In the genomic region with DNA sequence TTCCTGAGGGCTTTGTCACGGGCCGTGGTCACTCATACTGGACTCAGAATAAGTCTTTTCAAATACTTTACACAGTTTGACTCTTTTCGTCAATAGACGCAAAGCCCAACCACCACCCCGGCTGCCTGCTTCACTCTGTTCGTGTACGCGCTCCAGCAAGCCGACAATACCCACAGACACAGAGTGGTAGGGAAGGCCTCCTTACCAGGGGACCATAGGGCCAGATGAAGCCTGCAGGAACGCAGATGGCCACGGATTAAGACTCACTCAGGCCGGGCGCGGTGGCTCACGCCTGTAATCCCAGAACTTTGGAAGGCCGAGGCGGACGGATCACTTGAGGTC, we compare ENCODE assay signal across 8 cellular contexts. TPM values are rescaled to one million over a fixed set of nuclear protein-coding genes. Genes with fewer than 3 reads are reported as not detected.
A peak's percentile ranks its signal among the peaks of the same experiment; 100 is the strongest.
DNase-seq lines count a peak whose midpoint lies in the region; ATAC-seq lines count a peak whose summit lies in the region.

No MANE protein-coding gene starts in this region.

- 2% methylated on average over 18 of the region's 18 CpGs for WGBS in HUES64

- H3K4me1 ChIP-seq in HUES64 (ENCODE audit: insufficient read depth, low read length), result 0 out of 2 replicates have a peak, but pooled peaks cover 4% of the 10 kb centered on the region

- peaks cover 31% of the 10 kb centered on the region for H3K4me1 Mint-ChIP-seq in activated naive CD4-positive, alpha-beta T cell treated with anti-CD3 and anti-CD28 coated beads for 36 hours (ENCODE audit: low read depth)

- H3K9ac ChIP-seq in HUES64 (ENCODE audit: low read depth, low read length), result peak overlapping the region; percentile 70

- H3K9me3 Mint-ChIP-seq in activated naive CD4-positive, alpha-beta T cell treated with anti-CD3 and anti-CD28 coated beads for 36 hours, result no peaks in the 10 kb centered on the region

- H3K27me3 Mint-ChIP-seq in activated naive CD4-positive, alpha-beta T cell treated with anti-CD3 and anti-CD28 coated beads for 36 hours (ENCODE audit: low read depth), result no peaks in the 10 kb centered on the region

- peak overlapping the region; percentile 100 for H3K4me3 Mint-ChIP-seq in activated naive CD4-positive, alpha-beta T cell treated with anti-CD3 and anti-CD28 coated beads for 36 hours

- DNase-seq in NCI-H748 (lab: John Stamatoyannopoulos, UW; ENCODE audit: unreplicated experiment) (peak; percentile 1), NCI-H748 treated with DMSO at 0.1 percent for 48 hours (lab: John Stamatoyannopoulos, UW) (no peak), left cardiac atrium (no peak), sciatic nerve (ENCODE audit: low spot score) (no peak), DMS153 (lab: John Stamatoyannopoulos, UW) (no peak), globus pallidus (ENCODE audit: low spot score) (no peak)
- DNase-seq in activated naive CD4-positive, alpha-beta T cell treated with anti-CD3 and anti-CD28 coated beads for 36 hours, result peak; percentile 19

- H3K27ac Mint-ChIP-seq in activated naive CD4-positive, alpha-beta T cell treated with anti-CD3 and anti-CD28 coated beads for 36 hours, result peak overlapping the region; percentile 99

- ATAC-seq in left cardiac atrium, result peak; percentile 23 to 27
- peak; percentile 22 for ATAC-seq in sciatic nerve

- peak overlapping the region; percentile 79 for H3K27ac ChIP-seq in HUES64 (ENCODE audit: low read depth, low read length)

- H3K27me3 ChIP-seq in HUES64 (ENCODE audit: insufficient read depth, low read length), result no peaks in the 10 kb centered on the region

- H3K36me3 ChIP-seq in HUES64 (ENCODE audit: insufficient read depth, low read length), result peaks cover 22% of the 10 kb centered on the region

- CTCF ChIA-PET in activated naive CD4-positive, alpha-beta T cell treated with anti-CD3 and anti-CD28 coated beads for 36 hours (lab: Charles Lee), result interaction anchor here (0.9 kb wide), 1 partner anchor 57 kb away, joined by 3 read pairs; no protein-coding TSS in a partner anchor

- intact Hi-C loops in activated naive CD4-positive, alpha-beta T cell treated with anti-CD3 and anti-CD28 coated beads for 36 hours (cut with micrococcal nuclease), result loop anchor here (1.0 to 5.0 kb wide), 7 partner anchors 26 to 713 kb away; a partner anchor contains a TSS
- intact Hi-C loops in left cardiac atrium (cut with DNase I), result no loop called here
- intact Hi-C loops in sciatic nerve (cut with DNase I), result no loop called here

- H3K36me3 Mint-ChIP-seq in activated naive CD4-positive, alpha-beta T cell treated with anti-CD3 and anti-CD28 coated beads for 36 hours (ENCODE audit: low read depth), result peaks cover 18% of the 10 kb centered on the region

- no peaks in the 10 kb centered on the region for H3K9me3 ChIP-seq in HUES64 (ENCODE audit: insufficient read depth, low read depth, low read length)

- peak overlapping the region; percentile 80 for H3K4me3 ChIP-seq in HUES64 (ENCODE audit: low read length)

RNA-seq across cellular contexts. Expression of a gene that starts 29.7 kb away (rescaled TPM):
- 0.45 TPM for polyA plus RNA-seq in HUES64 (2013, experiment 1 of 2)
- 0.51 TPM for polyA plus RNA-seq in HUES64 (2013, experiment 2 of 2)
- total RNA-seq in activated naive CD4-positive, alpha-beta T cell treated with anti-CD3 and anti-CD28 coated beads for 36 hours, result under 1 TPM; 0.37 to 0.81 TPM
- under 1 TPM; 0.32 to 0.37 TPM for total RNA-seq in left cardiac atrium
- total RNA-seq in sciatic nerve, result 0.40 TPM

RNA-seq across cellular contexts. Expression of a gene that starts 41.0 kb away (rescaled TPM):
- polyA plus RNA-seq in HUES64 (2013, experiment 1 of 2), result 34.0 TPM
- polyA plus RNA-seq in HUES64 (2013, experiment 2 of 2), result 34.3 TPM
- 10 to 100 TPM; 50.9 to 51.0 TPM for total RNA-seq in activated naive CD4-positive, alpha-beta T cell treated with anti-CD3 and anti-CD28 coated beads for 36 hours
- total RNA-seq in left cardiac atrium (10 to 100 TPM; 18.7 to 48.9 TPM), sciatic nerve (30.6 TPM)

RNA-seq across cellular contexts. Expression of a gene that starts 41.2 kb away (rescaled TPM):
- 17.8 TPM for polyA plus RNA-seq in HUES64 (2013, experiment 1 of 2)
- polyA plus RNA-seq in HUES64 (2013, experiment 2 of 2), result 21.4 TPM
- 10 to 100 TPM; 27.8 to 32.4 TPM for total RNA-seq in activated naive CD4-positive, alpha-beta T cell treated with anti-CD3 and anti-CD28 coated beads for 36 hours
- total RNA-seq in left cardiac atrium (10 to 100 TPM; 20.2 to 43.4 TPM), sciatic nerve (49.7 TPM)

Comparison
In these comparisons a context has a peak if more than half of its experiments do, and no peak if none do; other contexts are left out.
1. DNase-seq: peak in NCI-H748 (single experiment) and activated naive CD4-positive, alpha-beta T cell treated with anti-CD3 and anti-CD28 coated beads for 36 hours (single experiment); none in NCI-H748 treated with DMSO at 0.1 percent for 48 hours (single experiment), left cardiac atrium (single experiment), sciatic nerve (single experiment), DMS153 (single experiment) and globus pallidus (single experiment).